Comparison of ENCODE assay signal across 14 cellular contexts in the genomic region with DNA sequence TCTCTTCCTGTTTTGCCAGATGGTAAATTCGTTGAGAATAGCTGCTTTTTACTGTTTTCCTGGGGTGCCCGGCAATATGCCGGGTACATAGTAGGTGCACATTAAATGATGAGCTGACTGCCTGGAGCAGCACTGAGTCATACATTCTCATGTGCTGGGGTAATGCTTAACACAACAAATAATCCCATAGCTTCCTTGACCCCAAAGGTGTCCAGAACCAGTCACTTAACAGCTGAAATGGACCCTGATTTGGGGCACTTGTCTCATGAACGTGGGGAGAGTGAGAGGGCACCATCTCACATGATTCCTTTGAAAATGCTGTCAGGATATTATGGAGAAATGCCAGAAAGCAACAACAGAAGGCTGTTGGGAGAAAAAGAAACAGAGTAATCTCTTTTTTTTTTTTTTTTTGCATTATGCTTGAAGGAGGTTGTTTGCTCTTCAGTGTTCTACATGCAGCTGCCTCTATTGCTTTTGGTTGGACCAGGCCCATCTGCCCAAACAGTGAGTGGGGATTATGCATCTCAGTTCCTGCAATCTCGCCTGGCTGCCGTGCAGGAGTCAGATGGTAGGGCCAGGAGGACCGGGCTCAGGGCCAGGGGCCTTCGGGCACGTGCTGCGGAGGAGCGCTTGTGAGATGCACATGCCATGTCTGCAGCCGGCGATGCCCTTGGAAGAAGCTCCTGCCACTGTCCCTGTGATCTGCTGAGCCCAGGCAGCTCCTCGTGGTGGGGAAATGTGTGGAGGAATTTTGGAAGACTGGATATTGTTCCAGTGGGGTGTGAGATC.
DNase-seq lines count a peak whose midpoint lies in the region; FAIRE-seq and TF ChIP-seq lines count a peak whose summit lies in the region.
"Had no signal": no experiment of that assay in that cellular context is flagged by ENCODE, and none has a peak within 500 bp of the region (broad histone marks: within the 10 kb centered on the region; RNA-seq: fewer than 3 reads in every experiment).

No MANE protein-coding gene starts in this region.

- no peak overlapping the region for H3K18ac ChIP-seq in mesendoderm (ENCODE audit: low read length)

- no peaks in the 10 kb centered on the region for H3K27me3 ChIP-seq in mesendoderm (ENCODE audit: insufficient read depth, low read length, poor library complexity)
- H3K27me3 ChIP-seq: colonic mucosa had no signal

- no peak overlapping the region for H3K4me3 ChIP-seq in mesendoderm (ENCODE audit: low read length)
- H3K4me3 ChIP-seq: colonic mucosa had no signal

- intact Hi-C loops in posterior cingulate gyrus (cut with DNase I) = no loop called here
- intact Hi-C loops in activated T-helper 1 cell treated with anti-CD3 and anti-CD28 coated beads, Interleukin-12 subunit alpha, Interleukin-12 subunit beta, Interleukin-2, Interleukin-4 antibody, amounts not matched to agents 30 ng/mL and 10 ng/mL and 1 ng/mL, durations not matched to agents 14 hours and 24 hours and 36 hours (cut with micrococcal nuclease) = no loop called here

- no peak overlapping the region for H3K4me3 Mint-ChIP-seq in chondrocyte (ENCODE audit: unreplicated experiment)
- no peak overlapping the region for H3K4me3 Mint-ChIP-seq in activated T-helper 1 cell treated with anti-CD3 and anti-CD28 coated beads, Interleukin-12 subunit alpha, Interleukin-12 subunit beta, Interleukin-2, Interleukin-4 antibody, amounts not matched to agents 30 ng/mL and 10 ng/mL and 1 ng/mL, durations not matched to agents 14 hours and 24 hours and 36 hours
- H3K4me3 Mint-ChIP-seq: memory B cell had no signal

- no peak overlapping the region for H2BK120ac ChIP-seq in mesendoderm (ENCODE audit: low read depth, low read length)

- no peak overlapping the region for H3K9ac ChIP-seq in mesendoderm (ENCODE audit: low read length)

- H3K27me3 Mint-ChIP-seq in chondrocyte (ENCODE audit: low read depth) = no peaks in the 10 kb centered on the region
- H3K27me3 Mint-ChIP-seq in activated T-helper 1 cell treated with anti-CD3 and anti-CD28 coated beads, Interleukin-12 subunit alpha, Interleukin-12 subunit beta, Interleukin-2, Interleukin-4 antibody, amounts not matched to agents 30 ng/mL and 10 ng/mL and 1 ng/mL, durations not matched to agents 14 hours and 24 hours and 36 hours (ENCODE audit: insufficient read depth) = peaks cover 10% of the 10 kb centered on the region

- peaks cover 3% of the 10 kb centered on the region for H3K36me3 Mint-ChIP-seq in chondrocyte (ENCODE audit: low read depth)
- H3K36me3 Mint-ChIP-seq in activated T-helper 1 cell treated with anti-CD3 and anti-CD28 coated beads, Interleukin-12 subunit alpha, Interleukin-12 subunit beta, Interleukin-2, Interleukin-4 antibody, amounts not matched to agents 30 ng/mL and 10 ng/mL and 1 ng/mL, durations not matched to agents 14 hours and 24 hours and 36 hours (ENCODE audit: low read depth) = no peaks in the 10 kb centered on the region
- H3K36me3 Mint-ChIP-seq: memory B cell had no signal

- H3K56ac ChIP-seq in mesendoderm (ENCODE audit: low read length) = no peak overlapping the region

- H4K5ac ChIP-seq in mesendoderm (ENCODE audit: low read length) = no peak overlapping the region

- no peak overlapping the region for H2BK5ac ChIP-seq in mesendoderm (ENCODE audit: low read length)

- H3K27ac Mint-ChIP-seq in chondrocyte (ENCODE audit: unreplicated experiment) = peak overlapping the region; percentile 88
- no peak overlapping the region for H3K27ac Mint-ChIP-seq in activated T-helper 1 cell treated with anti-CD3 and anti-CD28 coated beads, Interleukin-12 subunit alpha, Interleukin-12 subunit beta, Interleukin-2, Interleukin-4 antibody, amounts not matched to agents 30 ng/mL and 10 ng/mL and 1 ng/mL, durations not matched to agents 14 hours and 24 hours and 36 hours
- H3K27ac Mint-ChIP-seq: memory B cell had no signal

- no peak overlapping the region for H2BK15ac ChIP-seq in mesendoderm (replicated peaks; ENCODE audit: low read depth)

- no peak for FAIRE-seq in RCC 7860 (lab: Jason Lieb, UNC)
- FAIRE-seq: urothelium cell line had no signal

- no peak overlapping the region for H3K4ac ChIP-seq in mesendoderm (ENCODE audit: low read depth, low read length)

- no peak for TF ChIP-seq CTCF in chondrocyte (IDR thresholded peaks at IDR 0.05)

- H4K8ac ChIP-seq in mesendoderm (ENCODE audit: low read depth, low read length) = no peak overlapping the region

- H3K79me1 ChIP-seq in mesendoderm (ENCODE audit: low read length) = no peaks in the 10 kb centered on the region

- WGBS in mesendoderm (ENCODE audit: extremely low coverage, insufficient coverage, low lambda C conversion rate) = no CpG with 5 or more reads among the region's 14 CpGs

- no peak overlapping the region for H2AK5ac ChIP-seq in mesendoderm (ENCODE audit: low read length)

- H3K9me3 Mint-ChIP-seq in chondrocyte (ENCODE audit: low read depth) = peaks cover 3% of the 10 kb centered on the region
- H3K9me3 Mint-ChIP-seq in activated T-helper 1 cell treated with anti-CD3 and anti-CD28 coated beads, Interleukin-12 subunit alpha, Interleukin-12 subunit beta, Interleukin-2, Interleukin-4 antibody, amounts not matched to agents 30 ng/mL and 10 ng/mL and 1 ng/mL, durations not matched to agents 14 hours and 24 hours and 36 hours = no peaks in the 10 kb centered on the region
- H3K9me3 Mint-ChIP-seq: memory B cell had no signal

- no peak overlapping the region for H3K27ac ChIP-seq in mesendoderm (ENCODE audit: low read depth, low read length)
- H3K27ac ChIP-seq: colonic mucosa, WERI-Rb-1 had no signal

- H3K23ac ChIP-seq in mesendoderm (ENCODE audit: low read length) = no peak overlapping the region

- peaks cover 87% of the 10 kb centered on the region for H3K4me1 Mint-ChIP-seq in chondrocyte (ENCODE audit: low read depth)
- H3K4me1 Mint-ChIP-seq in activated T-helper 1 cell treated with anti-CD3 and anti-CD28 coated beads, Interleukin-12 subunit alpha, Interleukin-12 subunit beta, Interleukin-2, Interleukin-4 antibody, amounts not matched to agents 30 ng/mL and 10 ng/mL and 1 ng/mL, durations not matched to agents 14 hours and 24 hours and 36 hours (ENCODE audit: low read depth) = no peaks in the 10 kb centered on the region
- H3K4me1 Mint-ChIP-seq: memory B cell had no signal

- peak; percentile 75 for DNase-seq in EL
- peak; percentile 86 for DNase-seq in NCI-H2196 (lab: John Stamatoyannopoulos, UW; ENCODE audit: unreplicated experiment)
- no peak for DNase-seq in chondrocyte (ENCODE audit: low spot score)
- peak; percentile 35 to 94 (median 55) for DNase-seq in posterior cingulate gyrus
- DNase-seq in mesendoderm = no peak
- DNase-seq in RCC 7860 (ENCODE audit: low spot score) = no peak
- DNase-seq in activated T-helper 1 cell treated with anti-CD3 and anti-CD28 coated beads, Interleukin-12 subunit alpha, Interleukin-12 subunit beta, Interleukin-2, Interleukin-4 antibody, amounts not matched to agents 30 ng/mL and 10 ng/mL and 1 ng/mL, durations not matched to agents 14 hours and 24 hours and 36 hours (ENCODE audit: low spot score) = no peak
- DNase-seq in UCSD-AML1 (lab: John Stamatoyannopoulos, UW; ENCODE audit: unreplicated experiment) = no peak
- DNase-seq: colonic mucosa, COR-L47, glutamatergic neuron, WERI-Rb-1 had no signal

- H3K36me3 ChIP-seq in mesendoderm (ENCODE audit: control insufficient read depth, insufficient read depth, low read length) = no peaks in the 10 kb centered on the region
- H3K36me3 ChIP-seq: colonic mucosa, WERI-Rb-1 had no signal

- no peaks in the 10 kb centered on the region for H3K4me1 ChIP-seq in mesendoderm (ENCODE audit: control insufficient read depth, low read depth, low read length)
- H3K4me1 ChIP-seq: colonic mucosa had no signal

- no peak overlapping the region for H3K4me2 ChIP-seq in mesendoderm (ENCODE audit: low read length)

- H3K79me2 ChIP-seq in mesendoderm (ENCODE audit: control insufficient read depth, insufficient read depth, low read length) = no peaks in the 10 kb centered on the region

Comparison
In these comparisons a context has a peak if more than half of its experiments do, and no peak if none do; other contexts are left out.
1. DNase-seq: peak in EL (single experiment), NCI-H2196 (single experiment) and posterior cingulate gyrus (10 of 10); none in chondrocyte (single experiment), mesendoderm (single experiment), RCC 7860 (single experiment), activated T-helper 1 cell treated with anti-CD3 and anti-CD28 coated beads, Interleukin-12 subunit alpha, Interleukin-12 subunit beta, Interleukin-2, Interleukin-4 antibody, amounts not matched to agents 30 ng/mL and 10 ng/mL and 1 ng/mL, durations not matched to agents 14 hours and 24 hours and 36 hours (single experiment) and UCSD-AML1 (single experiment).